In the genomic region with DNA sequence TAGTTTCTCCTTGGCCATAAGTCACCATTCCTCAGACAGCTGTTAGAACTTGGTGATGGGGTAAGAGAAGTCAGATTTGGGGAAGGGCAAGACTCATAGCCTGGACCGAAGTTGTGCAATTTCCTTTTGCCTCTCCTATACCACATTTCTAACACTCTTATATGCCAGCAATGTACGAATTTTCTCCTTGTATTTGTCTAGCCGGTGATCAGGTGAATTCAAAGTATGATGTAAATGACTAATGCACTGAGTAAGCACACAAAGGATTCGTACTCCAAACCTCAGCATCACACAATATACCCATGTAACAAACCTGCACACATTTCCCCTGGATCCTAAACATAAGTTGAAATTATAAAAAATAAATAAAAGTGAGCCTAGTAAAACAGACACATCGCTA, we compare ENCODE assay signal across 16 cellular contexts.
DNase-seq lines count a peak whose midpoint lies in the region; ATAC-seq and TF ChIP-seq lines count a peak whose summit lies in the region.
"Had no signal": no experiment of that assay in that cellular context is flagged by ENCODE, and none has a peak within 500 bp of the region (broad histone marks: within the 10 kb centered on the region; RNA-seq: fewer than 3 reads in every experiment).

No MANE protein-coding gene starts in this region.

- BruUV-seq in MCF 10A (replicated peaks; lab: Mats Ljungman, UMichigan) (no TSS peak), mammary epithelial cell (replicated peaks; lab: Mats Ljungman, UMichigan) (no TSS peak)

- H3K27ac Mint-ChIP-seq in MCF 10A (ENCODE audit: low read depth, unreplicated experiment), result no peak overlapping the region
- H3K27ac Mint-ChIP-seq: B cell; CD8-positive, alpha-beta T cell; HFFc6 had no signal

- peaks cover 5% of the 10 kb centered on the region for H3K4me1 Mint-ChIP-seq in MCF 10A (ENCODE audit: insufficient read depth, unreplicated experiment)
- H3K4me1 Mint-ChIP-seq: B cell had no signal

- 37% methylated on average over 5 of the region's 5 CpGs for WGBS in mammary epithelial cell (ENCODE audit: low coverage, missing lambda C conversion rate)

- H4K20me1 ChIP-seq in mammary epithelial cell (ENCODE audit: insufficient read depth, low read length), result no peaks in the 10 kb centered on the region
- H4K20me1 ChIP-seq: BLaER1 treated with 17β-estradiol and CSF1 and Interleukin-3, amounts not matched to agents 10 nM and 100 nM had no signal

- TF ChIP-seq CTCF in MCF 10A (IDR thresholded peaks at IDR 0.05; ENCODE audit: unreplicated experiment) (no peak), breast epithelium (IDR thresholded peaks at IDR 0.05) (no peak), mammary epithelial cell (conservative IDR thresholded peaks at IDR 0.05 in 1 of 2, IDR thresholded peaks at IDR 0.05 in 1 of 2; ENCODE audit: extremely low read depth in 1 of 2, insufficient read depth in 1 of 2, low read depth in 1 of 2, low read length in 2 of 2) (no peak), foreskin keratinocyte (conservative IDR thresholded peaks at IDR 0.05) (no peak)

- H3K27ac ChIP-seq in breast epithelium (no peak overlapping the region), mammary epithelial cell (ENCODE audit: insufficient read depth, low read depth, low read length) (no peak overlapping the region), foreskin keratinocyte (no peak overlapping the region)
- H3K27ac ChIP-seq: BLaER1 treated with 17β-estradiol and CSF1 and Interleukin-3, amounts not matched to agents 10 nM and 100 nM had no signal

- POLR2A ChIA-PET in MCF 10A (lab: Yijun Ruan, JAX), result no interaction called here

- H3K9me3 ChIP-seq in breast epithelium (no peaks in the 10 kb centered on the region), mammary epithelial cell (replicated peaks; ENCODE audit: insufficient read depth, low read length) (peaks cover 5% of the 10 kb centered on the region)

- in situ Hi-C loops in mammary epithelial cell (cut with MboI; ENCODE audit: low sequenced_read_pairs in 2 of 2), result no loop called here

- H2AFZ ChIP-seq in mammary epithelial cell (ENCODE audit: low read depth, low read length), result no peak overlapping the region

- H3K9me3 Mint-ChIP-seq in MCF 10A (ENCODE audit: unreplicated experiment), result no peaks in the 10 kb centered on the region
- H3K9me3 Mint-ChIP-seq: CD8-positive, alpha-beta T cell had no signal

- no peak for TF ChIP-seq POLR2A in breast epithelium (IDR thresholded peaks at IDR 0.05)

- H3K4me1 ChIP-seq in breast epithelium, result no peaks in the 10 kb centered on the region
- H3K4me1 ChIP-seq in mammary epithelial cell (ENCODE audit: insufficient read depth, low read length), result peaks cover 6% of the 10 kb centered on the region
- peaks cover 3% of the 10 kb centered on the region for H3K4me1 ChIP-seq in foreskin keratinocyte
- H3K4me1 ChIP-seq: BLaER1 treated with 17β-estradiol and CSF1 and Interleukin-3, amounts not matched to agents 10 nM and 100 nM had no signal

- peak; percentile 72 for ATAC-seq in foreskin keratinocyte
- ATAC-seq in left lobe of liver, result no peak
- ATAC-seq: CD8-positive, alpha-beta T cell; GM12878; HCT116 had no signal

- H3K4me3 ChIP-seq in breast epithelium, result no peak overlapping the region
- H3K4me3 ChIP-seq in mammary epithelial cell (replicated peaks in 1 of 3; ENCODE audit: insufficient read depth in 1 of 3, low read depth in 2 of 3, low read length in 3 of 3), result no peak overlapping the region
- H3K4me3 ChIP-seq: BLaER1 treated with 17β-estradiol and CSF1 and Interleukin-3, amounts not matched to agents 10 nM and 100 nM; GM12878 had no signal

- CTCF ChIA-PET in MCF 10A (lab: Yijun Ruan, JAX), result no interaction called here
- CTCF ChIA-PET in mammary epithelial cell (lab: Charles Lee; ENCODE audit: low non-redundant PET), result no interaction called here

- H3K9ac ChIP-seq in mammary epithelial cell (ENCODE audit: insufficient read depth, low read length), result no peak overlapping the region
- H3K9ac ChIP-seq: BLaER1 treated with 17β-estradiol and CSF1 and Interleukin-3, amounts not matched to agents 10 nM and 100 nM had no signal

- intact Hi-C loops in MCF 10A (cut with micrococcal nuclease) (no loop called here), breast epithelium (cut with DNase I; ENCODE audit: low total_unique reads) (no loop called here), mammary epithelial cell (cut with micrococcal nuclease) (no loop called here)

- H3K36me3 Mint-ChIP-seq in MCF 10A (ENCODE audit: insufficient read depth, unreplicated experiment), result no peaks in the 10 kb centered on the region
- H3K36me3 Mint-ChIP-seq: CD8-positive, alpha-beta T cell had no signal

- DNase-seq in MCF 10A (ENCODE audit: unreplicated experiment), result peak; percentile 37
- no peak for DNase-seq in breast epithelium (ENCODE audit: low spot score in 2 of 2)
- peak; percentile 67 for DNase-seq in mammary epithelial cell
- peak; percentile 53 to 61 for DNase-seq in foreskin keratinocyte
- no peak for DNase-seq in T-helper 1 cell
- DNase-seq in left lobe of liver (ENCODE audit: low spot score), result no peak
- DNase-seq: Calu3; CD8-positive, alpha-beta T cell; DMS79 treated with DMSO at 0.1 percent for 48 hours; GOT3; H7; HFFc6 had no signal

- no peaks in the 10 kb centered on the region for H3K36me3 ChIP-seq in breast epithelium
- H3K36me3 ChIP-seq in mammary epithelial cell (ENCODE audit: insufficient read depth, low read length), result no peaks in the 10 kb centered on the region
- H3K36me3 ChIP-seq: BLaER1 treated with 17β-estradiol and CSF1 and Interleukin-3, amounts not matched to agents 10 nM and 100 nM had no signal

- no peaks in the 10 kb centered on the region for H3K27me3 ChIP-seq in breast epithelium
- H3K27me3 ChIP-seq in mammary epithelial cell (ENCODE audit: insufficient read depth, low read length), result no peaks in the 10 kb centered on the region
- no peaks in the 10 kb centered on the region for H3K27me3 ChIP-seq in foreskin keratinocyte
- H3K27me3 ChIP-seq: BLaER1 treated with 17β-estradiol and CSF1 and Interleukin-3, amounts not matched to agents 10 nM and 100 nM had no signal

- no peaks in the 10 kb centered on the region for H3K27me3 Mint-ChIP-seq in MCF 10A (ENCODE audit: insufficient read depth, unreplicated experiment)
- H3K27me3 Mint-ChIP-seq: B cell had no signal

- H3K4me3 Mint-ChIP-seq in MCF 10A (ENCODE audit: unreplicated experiment), result no peak overlapping the region
- H3K4me3 Mint-ChIP-seq: B cell; CD8-positive, alpha-beta T cell; HFFc6 had no signal

- H3K4me2 ChIP-seq in mammary epithelial cell (ENCODE audit: insufficient read depth, low read depth, low read length), result no peak overlapping the region
- H3K4me2 ChIP-seq: BLaER1 treated with 17β-estradiol and CSF1 and Interleukin-3, amounts not matched to agents 10 nM and 100 nM had no signal

- H3K79me2 ChIP-seq in mammary epithelial cell (ENCODE audit: insufficient read depth, low read length), result no peaks in the 10 kb centered on the region

- dilution Hi-C loops in mammary epithelial cell (cut with HindIII; ENCODE audit: low sequenced_read_pairs), result no loop called here

Comparison
In these comparisons a context has a peak if more than half of its experiments do, and no peak if none do; other contexts are left out.
1. DNase-seq: peak in MCF 10A (single experiment), mammary epithelial cell (single experiment) and foreskin keratinocyte (2 of 2); none in breast epithelium (0 of 2), T-helper 1 cell (0 of 5) and left lobe of liver (single experiment).